ENCODE assay signal across 8 cellular contexts in genomic region chr12:93979189-93979588, GRCh38.
A peak's percentile ranks its signal among the peaks of the same experiment; 100 is the strongest.
DNase-seq lines count a peak whose midpoint lies in the region; ATAC-seq, FAIRE-seq and TF ChIP-seq lines count a peak whose summit lies in the region.

No MANE protein-coding gene starts in this region.

- no peak overlapping the region for H2BK5ac ChIP-seq in neuronal stem cell (ENCODE audit: low read length)

- intact Hi-C loops in activated T-helper 1 cell treated with anti-CD3 and anti-CD28 coated beads, Interleukin-12 subunit alpha, Interleukin-12 subunit beta, Interleukin-2, Interleukin-4 antibody, amounts not matched to agents 30 ng/mL and 10 ng/mL and 1 ng/mL, durations not matched to agents 14 hours and 24 hours and 36 hours (cut with micrococcal nuclease), result loop anchor here (1.0 to 5.0 kb wide), 5 partner anchors 212 to 1127 kb away; partner anchors contain the start of gene CRADD
- intact Hi-C loops in kidney (cut with DNase I), result loop anchor here (10.0 kb wide), 1 partner anchor 414 kb away; no protein-coding TSS in a partner anchor
- intact Hi-C loops in posterior vena cava (cut with DNase I), result no loop called here

- DNase-seq in AG09309 (ENCODE audit: low read depth) (peak; percentile 10), HFF-Myc (ENCODE audit: extremely low read depth, low read depth) (no peak), kidney (no peak), neuronal stem cell (ENCODE audit: low spot score) (no peak), posterior vena cava (ENCODE audit: low spot score) (no peak), GM19239 (ENCODE audit: insufficient read length, low spot score) (no peak)
- peak; percentile 15 for DNase-seq in activated T-helper 1 cell treated with anti-CD3 and anti-CD28 coated beads, Interleukin-12 subunit alpha, Interleukin-12 subunit beta, Interleukin-2, Interleukin-4 antibody, amounts not matched to agents 30 ng/mL and 10 ng/mL and 1 ng/mL, durations not matched to agents 14 hours and 24 hours and 36 hours (ENCODE audit: low spot score)

- H3K36me3 ChIP-seq in kidney (ENCODE audit: control insufficient read depth in 1 of 2, insufficient read depth in 2 of 2, low read length in 2 of 2) (no peaks in the 10 kb centered on the region), neuronal stem cell (replicated peaks in 1 of 2; ENCODE audit: control insufficient read depth in 2 of 2, insufficient read depth in 2 of 2, low read length in 2 of 2) (no peaks in the 10 kb centered on the region)

- no peak overlapping the region for H2BK120ac ChIP-seq in neuronal stem cell (ENCODE audit: low read depth, low read length)

- H3K27ac Mint-ChIP-seq in activated T-helper 1 cell treated with anti-CD3 and anti-CD28 coated beads, Interleukin-12 subunit alpha, Interleukin-12 subunit beta, Interleukin-2, Interleukin-4 antibody, amounts not matched to agents 30 ng/mL and 10 ng/mL and 1 ng/mL, durations not matched to agents 14 hours and 24 hours and 36 hours, result no peak overlapping the region

- no CpG with 5 or more reads among the region's 2 CpGs for WGBS in neuronal stem cell (ENCODE audit: extremely low coverage in 2 of 2, insufficient read length in 2 of 2, insufficient replicate concordance in 1 of 2), 2 donors

- no peak overlapping the region for H2AK5ac ChIP-seq in neuronal stem cell (ENCODE audit: low read depth, low read length)

- no peak for FAIRE-seq in kidney (lab: Jason Lieb, UNC)
- FAIRE-seq in GM19239 (lab: Jason Lieb, UNC), result no peak

- H3K27me3 Mint-ChIP-seq in activated T-helper 1 cell treated with anti-CD3 and anti-CD28 coated beads, Interleukin-12 subunit alpha, Interleukin-12 subunit beta, Interleukin-2, Interleukin-4 antibody, amounts not matched to agents 30 ng/mL and 10 ng/mL and 1 ng/mL, durations not matched to agents 14 hours and 24 hours and 36 hours (ENCODE audit: insufficient read depth), result peaks cover 10% of the 10 kb centered on the region

- no peak overlapping the region for H2BK15ac ChIP-seq in neuronal stem cell (ENCODE audit: low read length)

- no peak overlapping the region for H3K9ac ChIP-seq in kidney (ENCODE audit: low read length in 2 of 2)
- H3K9ac ChIP-seq in neuronal stem cell (ENCODE audit: low read depth, low read length, poor library complexity), result no peak overlapping the region

- H3K4me1 ChIP-seq in kidney (ENCODE audit: control insufficient read depth in 1 of 2, insufficient read depth in 1 of 2, low read depth in 1 of 2, low read length in 2 of 2) (no peaks in the 10 kb centered on the region), neuronal stem cell (ENCODE audit: control insufficient read depth in 2 of 2, insufficient read depth in 1 of 2, low read depth in 1 of 2, low read length in 2 of 2) (peaks cover 0 to 4% of the 10 kb centered on the region in 2 donors)

- H3K27ac ChIP-seq in kidney (ENCODE audit: low read depth in 2 of 2, low read length in 2 of 2), result no peak overlapping the region
- H3K27ac ChIP-seq in neuronal stem cell (replicated peaks; ENCODE audit: low read length), result no peak overlapping the region

- H4K8ac ChIP-seq in neuronal stem cell (ENCODE audit: low read depth, low read length), result no peak overlapping the region

- H3K79me1 ChIP-seq in neuronal stem cell (ENCODE audit: low read depth, low read length), result no peaks in the 10 kb centered on the region

- no peak overlapping the region for H2BK12ac ChIP-seq in neuronal stem cell (ENCODE audit: low read length)

- TF ChIP-seq CTCF in AG09309 (IDR thresholded peaks at IDR 0.05; ENCODE audit: control insufficient read depth, insufficient read depth, low read depth, low read length, missing control alignments) (peak; percentile 47), HFF-Myc (IDR thresholded peaks at IDR 0.05; ENCODE audit: low read depth, low read length, missing control alignments) (peak; percentile 47), kidney (IDR thresholded peaks at IDR 0.05; ENCODE audit: borderline replicate concordance, extremely low read depth, insufficient read depth) (peak; percentile 61)

- H3K9me3 ChIP-seq in kidney (ENCODE audit: control insufficient read depth in 1 of 2, low read length in 2 of 2) (no peaks in the 10 kb centered on the region), neuronal stem cell (replicated peaks in 1 of 2; ENCODE audit: control insufficient read depth in 2 of 2, insufficient read depth in 1 of 2, low read depth in 1 of 2, low read length in 2 of 2) (no peaks in the 10 kb centered on the region)

- peaks cover 42% of the 10 kb centered on the region for H3K4me1 Mint-ChIP-seq in activated T-helper 1 cell treated with anti-CD3 and anti-CD28 coated beads, Interleukin-12 subunit alpha, Interleukin-12 subunit beta, Interleukin-2, Interleukin-4 antibody, amounts not matched to agents 30 ng/mL and 10 ng/mL and 1 ng/mL, durations not matched to agents 14 hours and 24 hours and 36 hours (ENCODE audit: low read depth)

- no peak overlapping the region for H3K18ac ChIP-seq in neuronal stem cell (ENCODE audit: low read length)

- no peak overlapping the region for H3K14ac ChIP-seq in neuronal stem cell (ENCODE audit: low read length)

- no peak for ATAC-seq in HG03139 (IDR thresholded peaks at IDR 0.05; ENCODE audit: unreplicated experiment)

- no peak overlapping the region for H3K23ac ChIP-seq in neuronal stem cell (ENCODE audit: low read depth, low read length, poor library complexity)

- H3K4me3 ChIP-seq in AG09309 (ENCODE audit: control insufficient read depth, low read depth, low read length) (no peak overlapping the region), HFF-Myc (replicated peaks; ENCODE audit: low read depth, low read length) (no peak overlapping the region), kidney (ENCODE audit: low read length in 2 of 2) (no peak overlapping the region), neuronal stem cell (ENCODE audit: low read length in 2 of 2) (no peak overlapping the region)

- H3K4me2 ChIP-seq in neuronal stem cell (ENCODE audit: insufficient read depth, low read length, poor library complexity, severe bottlenecking), result no peak overlapping the region

- no peak overlapping the region for H3K4me3 Mint-ChIP-seq in activated T-helper 1 cell treated with anti-CD3 and anti-CD28 coated beads, Interleukin-12 subunit alpha, Interleukin-12 subunit beta, Interleukin-2, Interleukin-4 antibody, amounts not matched to agents 30 ng/mL and 10 ng/mL and 1 ng/mL, durations not matched to agents 14 hours and 24 hours and 36 hours

- no peak overlapping the region for H2AFZ ChIP-seq in neuronal stem cell (ENCODE audit: low read length)

- H4K91ac ChIP-seq in neuronal stem cell (ENCODE audit: low read depth, low read length, poor library complexity), result no peak overlapping the region

- H3K4ac ChIP-seq in neuronal stem cell (ENCODE audit: low read length), result no peak overlapping the region

- H3K36me3 Mint-ChIP-seq in activated T-helper 1 cell treated with anti-CD3 and anti-CD28 coated beads, Interleukin-12 subunit alpha, Interleukin-12 subunit beta, Interleukin-2, Interleukin-4 antibody, amounts not matched to agents 30 ng/mL and 10 ng/mL and 1 ng/mL, durations not matched to agents 14 hours and 24 hours and 36 hours (ENCODE audit: low read depth), result peaks cover 3% of the 10 kb centered on the region

- peaks cover 0 to 3% (median 0%) of the 10 kb centered on the region in 3 experiments for H3K27me3 ChIP-seq in neuronal stem cell (ENCODE audit: control insufficient read depth in 3 of 3, insufficient read depth in 3 of 3, low read depth in 1 of 3, low read length in 3 of 3)

- peaks cover 3% of the 10 kb centered on the region for H3K9me3 Mint-ChIP-seq in activated T-helper 1 cell treated with anti-CD3 and anti-CD28 coated beads, Interleukin-12 subunit alpha, Interleukin-12 subunit beta, Interleukin-2, Interleukin-4 antibody, amounts not matched to agents 30 ng/mL and 10 ng/mL and 1 ng/mL, durations not matched to agents 14 hours and 24 hours and 36 hours

Comparison
In these comparisons a context has a peak if more than half of its experiments do, and no peak if none do; other contexts are left out.
1. DNase-seq: peak in AG09309 (single experiment) and activated T-helper 1 cell treated with anti-CD3 and anti-CD28 coated beads, Interleukin-12 subunit alpha, Interleukin-12 subunit beta, Interleukin-2, Interleukin-4 antibody, amounts not matched to agents 30 ng/mL and 10 ng/mL and 1 ng/mL, durations not matched to agents 14 hours and 24 hours and 36 hours (single experiment); none in HFF-Myc (single experiment), kidney (single experiment), neuronal stem cell (single experiment), posterior vena cava (single experiment) and GM19239 (single experiment).
2. intact Hi-C loops: an anchor here in activated T-helper 1 cell treated with anti-CD3 and anti-CD28 coated beads, Interleukin-12 subunit alpha, Interleukin-12 subunit beta, Interleukin-2, Interleukin-4 antibody, amounts not matched to agents 30 ng/mL and 10 ng/mL and 1 ng/mL, durations not matched to agents 14 hours and 24 hours and 36 hours (1.0 to 5.0 kb wide) and kidney (10.0 kb wide); none called in posterior vena cava.
3. Peak in every context shown above with its lines, with median percentiles within 50 percentile points of each other: CTCF ChIP-seq.